8 cellular contexts compared by ENCODE assay signal in genomic region chr22:46798366-46799057, GRCh38. TPM values are rescaled to one million over a fixed set of nuclear protein-coding genes. Genes with fewer than 3 reads are reported as not detected.
DNase-seq lines count a peak whose midpoint lies in the region; ATAC-seq and TF ChIP-seq lines count a peak whose summit lies in the region.

No MANE protein-coding gene starts in this region.

- ATAC-seq in HG03095 (IDR thresholded peaks at IDR 0.05; ENCODE audit: unreplicated experiment): no peak

- H3K4me3 ChIP-seq in AG04450 (ENCODE audit: low read depth, low read length) (no peak overlapping the region), GM23248 (no peak overlapping the region), coronary artery (no peak overlapping the region), liver (ENCODE audit: low read depth in 1 of 3, low read length in 3 of 3) (no peak overlapping the region)

- H3K36me3 ChIP-seq in GM23248 (ENCODE audit: low read depth): no peaks in the 10 kb centered on the region; the same call in 1 of the 2 replicates
- H3K36me3 ChIP-seq in liver (ENCODE audit: control insufficient read depth in 4 of 4, insufficient read depth in 3 of 4, low read depth in 1 of 4, low read length in 3 of 4): peaks cover 0 to 15% (median 7%) of the 10 kb centered on the region in 4 donors

- H3K9ac ChIP-seq in GM23248 (no peak overlapping the region), liver (ENCODE audit: low read depth in 1 of 2, low read length in 2 of 2) (peak overlapping the region in 1 of 2 donors; percentile 22)

- H3K27me3 ChIP-seq in AG04450 (ENCODE audit: control insufficient read depth, insufficient read depth, low read length) (no peaks in the 10 kb centered on the region), GM23248 (replicated peaks; ENCODE audit: insufficient read depth) (no peaks in the 10 kb centered on the region), liver (ENCODE audit: control insufficient read depth in 4 of 4, insufficient read depth in 4 of 4, low read length in 3 of 4) (no peaks in the 10 kb centered on the region)

- no peaks in the 10 kb centered on the region for H3K9me2 ChIP-seq in GM23248 (ENCODE audit: insufficient read depth)

- CTCF ChIA-PET in AG04450 (lab: Charles Lee): interaction anchor here (0.6 to 4.8 kb wide), 31 partner anchors 8 to 1694 kb away, joined by 3 to 30 read pairs (median 4); partner anchors contain the start of gene TBC1D22A

- peak; percentile 98 to 99 for TF ChIP-seq RAD21 in liver (IDR thresholded peaks at IDR 0.05)

- H3K4me2 ChIP-seq in GM23248 (ENCODE audit: unreplicated experiment): no peak overlapping the region

- TF ChIP-seq CTCF in AG04450 (IDR thresholded peaks at IDR 0.05; ENCODE audit: low read depth, low read length): peak; percentile 96
- peak; percentile 91 for TF ChIP-seq CTCF in coronary artery (IDR thresholded peaks at IDR 0.05)
- TF ChIP-seq CTCF in liver (IDR thresholded peaks at IDR 0.05; ENCODE audit: low read depth, low read length, missing input control): peak; percentile 98

- H2AFZ ChIP-seq in GM23248: no peak overlapping the region

- H3K9me3 ChIP-seq in AG04450 (ENCODE audit: control insufficient read depth, insufficient read depth, low read length) (no peaks in the 10 kb centered on the region; the same call in 1 of the 2 replicates), GM23248 (ENCODE audit: low read depth) (no peaks in the 10 kb centered on the region), liver (ENCODE audit: control insufficient read depth in 4 of 4, low read length in 3 of 4) (no peaks in the 10 kb centered on the region)

- H4K20me1 ChIP-seq in GM23248 (ENCODE audit: insufficient read depth): no peaks in the 10 kb centered on the region

- H3K27ac ChIP-seq in AG04450 (ENCODE audit: low read depth, low read length) (no peak overlapping the region), GM23248 (no peak overlapping the region), coronary artery (no peak overlapping the region), liver (ENCODE audit: low read depth in 1 of 2, low read length in 2 of 2) (peak overlapping the region; percentile 53 to 56)

- peak; percentile 41 for DNase-seq in AG04450 (ENCODE audit: low read depth, low spot score)
- DNase-seq in GM23248: peak; percentile 83
- DNase-seq in NCI-H345 treated with DMSO at 0.1 percent for 48 hours (lab: John Stamatoyannopoulos, UW; ENCODE audit: unreplicated experiment): peak; percentile 9
- peak; percentile 79 for DNase-seq in activated CD4-positive, alpha-beta T cell treated with anti-CD3 and anti-CD28 coated beads, Interleukin-2, amount 50 U/mL, for 1 hour
- peak; percentile 77 for DNase-seq in coronary artery (ENCODE audit: low spot score)
- DNase-seq in stimulated activated CD4-positive, alpha-beta T cell treated with anti-CD3 and anti-CD28 coated beads, TNF-alpha, amount 100 ng/mL, for 1 hour (ENCODE audit: low read depth in 3 of 3, low spot score in 1 of 3): peak; percentile 29 to 67 (median 52)

- 0 out of 2 replicates have a peak, but pooled peaks cover 5% of the 10 kb centered on the region for H3K79me2 ChIP-seq in GM23248 (ENCODE audit: insufficient read depth)

- in situ Hi-C loops in GM23248 (cut with MboI): no loop called here

- H3F3A ChIP-seq in GM23248 (ENCODE audit: insufficient read depth): no peaks in the 10 kb centered on the region

- POLR2A ChIA-PET in AG04450 (lab: Yijun Ruan, JAX): no interaction called here

- H3K4me1 ChIP-seq in GM23248 (ENCODE audit: insufficient read depth) (no peaks in the 10 kb centered on the region), liver (ENCODE audit: control insufficient read depth in 4 of 4, insufficient read depth in 4 of 4, low read length in 3 of 4) (peaks cover 6 to 20% (median 13%) of the 10 kb centered on the region in 4 donors)

- 29% methylated on average over 22 of the region's 22 CpGs for WGBS in GM23248 (ENCODE audit: low coverage in 1 of 2, low lambda C conversion rate in 2 of 2, missing lambda C conversion rate in 2 of 2), 2 experiments
- WGBS in liver: 26% methylated on average over 22 of the region's 22 CpGs

TF ChIP-seq in liver, 16 proteins besides CTCF, POLR2A, EP300 and RAD21:
- TF ChIP-seq FOXA2 (IDR thresholded peaks at IDR 0.05) (no peak), HNF4G (IDR thresholded peaks at IDR 0.05) (peak; percentile 46), TAF1 (conservative IDR thresholded peaks at IDR 0.05) (no peak), MAX (IDR thresholded peaks at IDR 0.05) (no peak), RXRA (IDR thresholded peaks at IDR 0.05) (peak; percentile 81 to 84), FOXA1 (IDR thresholded peaks at IDR 0.05) (no peak), HNF4A (conservative IDR thresholded peaks at IDR 0.05) (peak; percentile 69 to 80), JUND (IDR thresholded peaks at IDR 0.05) (peak in 1 of 2 donors; percentile 22), REST (IDR thresholded peaks at IDR 0.05) (peak; percentile 20), EGR1 (IDR thresholded peaks at IDR 0.05; ENCODE audit: low read depth in 2 of 2) (no peak), ATF3 (IDR thresholded peaks at IDR 0.05) (no peak), YY1 (IDR thresholded peaks at IDR 0.05) (peak; percentile 68), SP1 (IDR thresholded peaks at IDR 0.05) (peak; percentile 77), GABPA (IDR thresholded peaks at IDR 0.05 in 1 of 2, conservative IDR thresholded peaks at IDR 0.05 in 1 of 2) (no peak), ZBTB33 (IDR thresholded peaks at IDR 0.05) (no peak), NR2F2 (IDR thresholded peaks at IDR 0.05) (peak; percentile 74)
TF ChIP-seq in liver: peak in this region for 8.

RNA-seq across cellular contexts. Expression of gene TBC1D22A, which starts 36.1 kb away (rescaled TPM):
- polyA plus RNA-seq in AG04450 (2011; rRNA removed): 19.8 and 21.6 TPM in 2 replicates
- 17.1 and 19.6 TPM in 2 replicates for polyA minus RNA-seq in AG04450 (2011; rRNA and poly(A)+ RNA removed)
- 12.3 and 13.3 TPM in 2 replicates for total RNA-seq in GM23248 (2014; rRNA removed; shearing (Covaris generic))
- 16.9 and 17.9 TPM in 2 replicates for polyA plus RNA-seq in GM23248 (2016; fragmentation: Nextera tagmentation; extraction: Ambion mirVana)
- total RNA-seq in liver: 10 to 100 TPM in 1 of 2 donors, 1 to 10 TPM in 1; 8.3 to 12.4 TPM
- 1 to 10 TPM; 4.1 to 8.5 TPM for polyA plus RNA-seq in liver

Comparison
In these comparisons a context has a peak if more than half of its experiments do, and no peak if none do; other contexts are left out.
1. DNase-seq: peak in every context shown above with its lines; median percentile 83 in GM23248; 79 in activated CD4-positive, alpha-beta T cell treated with anti-CD3 and anti-CD28 coated beads, Interleukin-2, amount 50 U/mL, for 1 hour; 77 in coronary artery; 52 in stimulated activated CD4-positive, alpha-beta T cell treated with anti-CD3 and anti-CD28 coated beads, TNF-alpha, amount 100 ng/mL, for 1 hour; 41 in AG04450; 9 in NCI-H345 treated with DMSO at 0.1 percent for 48 hours.
2. H3K27ac ChIP-seq: peak in liver (2 of 2); none in AG04450 (single experiment), GM23248 (single experiment) and coronary artery (0 of 2).
3. Peak in every context shown above with its lines, with median percentiles within 50 percentile points of each other: CTCF ChIP-seq.